Comparison of ENCODE assay signal across 14 cellular contexts in the genomic region with DNA sequence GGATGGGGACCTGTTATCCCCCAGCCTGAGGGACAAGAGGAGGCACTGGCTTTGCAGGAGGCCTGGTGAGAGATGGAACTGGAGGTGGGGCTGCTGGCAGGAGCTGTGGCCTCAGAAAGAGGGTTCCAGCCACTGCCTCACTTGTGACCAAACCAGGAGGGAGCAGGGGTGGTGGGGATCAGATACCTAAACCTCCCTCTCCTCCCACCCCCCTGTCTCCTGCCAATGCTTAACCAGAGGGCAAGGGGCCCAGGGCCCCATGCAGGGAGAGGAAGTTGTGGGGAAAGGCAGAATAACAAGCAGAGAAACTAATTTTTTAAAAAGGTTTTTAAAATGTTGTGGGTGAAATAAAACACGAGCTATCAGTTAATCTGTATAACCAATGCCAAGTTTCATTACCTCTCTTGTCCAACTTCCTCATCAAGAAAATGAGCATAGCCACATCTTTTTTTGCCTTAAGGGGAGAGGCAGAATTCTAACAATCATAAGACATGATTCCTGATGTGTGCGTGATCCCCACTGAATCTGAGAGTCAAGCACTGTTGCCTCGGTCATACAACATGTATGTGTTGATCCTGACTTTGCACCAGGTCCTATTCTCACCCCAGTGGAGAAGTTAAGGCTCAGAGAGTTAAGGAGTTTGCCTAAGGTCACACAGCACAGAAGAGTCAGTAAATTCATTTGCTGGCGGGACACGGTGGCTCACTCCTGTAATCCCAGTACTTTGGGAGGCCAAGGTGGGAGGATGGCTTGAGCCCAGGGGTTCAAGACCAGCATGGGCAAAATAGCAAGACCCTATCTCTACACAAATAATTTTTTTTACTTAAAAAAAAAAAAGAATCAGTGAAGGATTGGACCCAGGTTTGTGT.
A peak's percentile ranks its signal among the peaks of the same experiment; 100 is the strongest.
DNase-seq lines count a peak whose midpoint lies in the region; ATAC-seq and TF ChIP-seq lines count a peak whose summit lies in the region.
"Had no signal": no experiment of that assay in that cellular context is flagged by ENCODE, and none has a peak within 500 bp of the region (broad histone marks: within the 10 kb centered on the region; RNA-seq: fewer than 3 reads in every experiment).

No MANE protein-coding gene starts in this region.

- H3K9me3 Mint-ChIP-seq in activated naive CD4-positive, alpha-beta T cell treated with anti-CD3 and anti-CD28 coated beads, Interleukin-2, amount 10 ng/mL, durations not matched to agents 7 days and 5 days = peaks cover 29% of the 10 kb centered on the region
- peaks cover under 1 to 11% of the 10 kb centered on the region in 2 donors for H3K9me3 Mint-ChIP-seq in effector memory CD8-positive, alpha-beta T cell
- peaks cover 11 to 19% of the 10 kb centered on the region in 2 donors for H3K9me3 Mint-ChIP-seq in stimulated activated naive B cell treated with anti-CD40 and anti-IgM and Interleukin-4, amounts not matched to agents 10 μg/mL and 1 μg/mL and 100 μg/mL, for 72 hours

- peaks cover 10% of the 10 kb centered on the region for H3K4me1 ChIP-seq in RWPE2 (ENCODE audit: insufficient read depth, poor library complexity, severe bottlenecking)

- no peak for TF ChIP-seq CTCF in RWPE2 (IDR thresholded peaks at IDR 0.05; ENCODE audit: poor library complexity, severe bottlenecking)

- DNase-seq in activated naive CD4-positive, alpha-beta T cell treated with anti-CD3 and anti-CD28 coated beads, Interleukin-2, amount 10 ng/mL, durations not matched to agents 7 days and 5 days = no peak
- DNase-seq in activated naive CD4-positive, alpha-beta T cell treated with Interleukin-2 at 50 U/mL for 16 hours = no peak
- DNase-seq in RWPE2 (ENCODE audit: low spot score) (peak; percentile 17), SW 1271 (lab: John Stamatoyannopoulos, UW) (no peak), SKM-1 (lab: John Stamatoyannopoulos, UW; ENCODE audit: unreplicated experiment) (no peak)
- no peak for DNase-seq in effector memory CD8-positive, alpha-beta T cell
- no peak for DNase-seq in stimulated activated naive B cell treated with anti-CD40 and anti-IgM and Interleukin-4, amounts not matched to agents 10 μg/mL and 1 μg/mL and 100 μg/mL, for 72 hours
- DNase-seq in stimulated activated naive CD4-positive, alpha-beta T cell treated with Interleukin-2 at 50 U/mL for 16 hours (lab: John Stamatoyannopoulos, UW) = no peak
- DNase-seq: HCEC 1CT; kidney glomerular epithelial cell; NCI-H187; NK-92 treated with Interleukin-12 subunit alpha and Interleukin-12 subunit beta, amount 100 ng/mL, for 24 hours; occipital lobe had no signal

- no peak overlapping the region for H3K4me3 Mint-ChIP-seq in activated naive CD4-positive, alpha-beta T cell treated with anti-CD3 and anti-CD28 coated beads, Interleukin-2, amount 10 ng/mL, durations not matched to agents 7 days and 5 days
- H3K4me3 Mint-ChIP-seq in effector memory CD8-positive, alpha-beta T cell = no peak overlapping the region
- peak overlapping the region; percentile 15 to 25 for H3K4me3 Mint-ChIP-seq in stimulated activated naive B cell treated with anti-CD40 and anti-IgM and Interleukin-4, amounts not matched to agents 10 μg/mL and 1 μg/mL and 100 μg/mL, for 72 hours
- H3K4me3 Mint-ChIP-seq: brain had no signal

- no peaks in the 10 kb centered on the region for H3K27me3 ChIP-seq in RWPE2 (ENCODE audit: insufficient read depth, poor library complexity, severe bottlenecking)

- ATAC-seq in RWPE2 (ENCODE audit: low read depth) = no peak
- peak; percentile 27 for ATAC-seq in effector memory CD8-positive, alpha-beta T cell (replicated peaks)
- ATAC-seq in stimulated activated naive B cell treated with anti-CD40 and anti-IgM and Interleukin-4, amounts not matched to agents 10 μg/mL and 1 μg/mL and 100 μg/mL, for 72 hours (replicated peaks) = peak; percentile 59 to 82

- no peak overlapping the region for H3K27ac ChIP-seq in RWPE2 (ENCODE audit: poor library complexity, severe bottlenecking)

- peaks cover 4% of the 10 kb centered on the region for H3K9me3 ChIP-seq in RWPE2 (ENCODE audit: severe bottlenecking)

- H3K36me3 Mint-ChIP-seq in activated naive CD4-positive, alpha-beta T cell treated with anti-CD3 and anti-CD28 coated beads, Interleukin-2, amount 10 ng/mL, durations not matched to agents 7 days and 5 days = peaks cover 91% of the 10 kb centered on the region
- H3K36me3 Mint-ChIP-seq in effector memory CD8-positive, alpha-beta T cell (ENCODE audit: insufficient read depth) = peaks cover 73% of the 10 kb centered on the region
- H3K36me3 Mint-ChIP-seq in stimulated activated naive B cell treated with anti-CD40 and anti-IgM and Interleukin-4, amounts not matched to agents 10 μg/mL and 1 μg/mL and 100 μg/mL, for 72 hours = peaks cover 62 to 84% of the 10 kb centered on the region in 2 donors

- H3K27me3 Mint-ChIP-seq in activated naive CD4-positive, alpha-beta T cell treated with anti-CD3 and anti-CD28 coated beads, Interleukin-2, amount 10 ng/mL, durations not matched to agents 7 days and 5 days = no peaks in the 10 kb centered on the region
- no peaks in the 10 kb centered on the region for H3K27me3 Mint-ChIP-seq in effector memory CD8-positive, alpha-beta T cell
- H3K27me3 Mint-ChIP-seq in stimulated activated naive B cell treated with anti-CD40 and anti-IgM and Interleukin-4, amounts not matched to agents 10 μg/mL and 1 μg/mL and 100 μg/mL, for 72 hours = no peaks in the 10 kb centered on the region

- peaks cover 49% of the 10 kb centered on the region for H3K36me3 ChIP-seq in RWPE2 (ENCODE audit: low read depth)

- peaks cover 77% of the 10 kb centered on the region for H3K4me1 Mint-ChIP-seq in activated naive CD4-positive, alpha-beta T cell treated with anti-CD3 and anti-CD28 coated beads, Interleukin-2, amount 10 ng/mL, durations not matched to agents 7 days and 5 days
- peaks cover 15 to 26% of the 10 kb centered on the region in 2 donors for H3K4me1 Mint-ChIP-seq in effector memory CD8-positive, alpha-beta T cell (ENCODE audit: low read depth in 2 of 2)
- H3K4me1 Mint-ChIP-seq in stimulated activated naive B cell treated with anti-CD40 and anti-IgM and Interleukin-4, amounts not matched to agents 10 μg/mL and 1 μg/mL and 100 μg/mL, for 72 hours = peaks cover 31 to 70% of the 10 kb centered on the region in 2 donors
- H3K4me1 Mint-ChIP-seq: brain had no signal

- no peak overlapping the region for H3K4me3 ChIP-seq in RWPE2 (ENCODE audit: severe bottlenecking)

- CTCF ChIA-PET in activated naive CD4-positive, alpha-beta T cell treated with anti-CD3 and anti-CD28 coated beads, Interleukin-2, amount 10 ng/mL, durations not matched to agents 7 days and 5 days (lab: Charles Lee) = no interaction called here

- peak overlapping the region; percentile 91 for H3K27ac Mint-ChIP-seq in activated naive CD4-positive, alpha-beta T cell treated with anti-CD3 and anti-CD28 coated beads, Interleukin-2, amount 10 ng/mL, durations not matched to agents 7 days and 5 days
- H3K27ac Mint-ChIP-seq in effector memory CD8-positive, alpha-beta T cell = peak overlapping the region; percentile 85 to 90
- H3K27ac Mint-ChIP-seq in stimulated activated naive B cell treated with anti-CD40 and anti-IgM and Interleukin-4, amounts not matched to agents 10 μg/mL and 1 μg/mL and 100 μg/mL, for 72 hours = peak overlapping the region; percentile 86
- H3K27ac Mint-ChIP-seq: brain had no signal

Comparison
In these comparisons a context has a peak if more than half of its experiments do, and no peak if none do; other contexts are left out.
1. H3K4me3 Mint-ChIP-seq: peak in stimulated activated naive B cell treated with anti-CD40 and anti-IgM and Interleukin-4, amounts not matched to agents 10 μg/mL and 1 μg/mL and 100 μg/mL, for 72 hours (2 of 2); none in activated naive CD4-positive, alpha-beta T cell treated with anti-CD3 and anti-CD28 coated beads, Interleukin-2, amount 10 ng/mL, durations not matched to agents 7 days and 5 days (single experiment) and effector memory CD8-positive, alpha-beta T cell (0 of 2).
2. Peak in every context shown above with its lines, with median percentiles within 50 percentile points of each other: H3K27ac Mint-ChIP-seq.